ENCODE assay signal across 8 cellular contexts in the genomic region with DNA sequence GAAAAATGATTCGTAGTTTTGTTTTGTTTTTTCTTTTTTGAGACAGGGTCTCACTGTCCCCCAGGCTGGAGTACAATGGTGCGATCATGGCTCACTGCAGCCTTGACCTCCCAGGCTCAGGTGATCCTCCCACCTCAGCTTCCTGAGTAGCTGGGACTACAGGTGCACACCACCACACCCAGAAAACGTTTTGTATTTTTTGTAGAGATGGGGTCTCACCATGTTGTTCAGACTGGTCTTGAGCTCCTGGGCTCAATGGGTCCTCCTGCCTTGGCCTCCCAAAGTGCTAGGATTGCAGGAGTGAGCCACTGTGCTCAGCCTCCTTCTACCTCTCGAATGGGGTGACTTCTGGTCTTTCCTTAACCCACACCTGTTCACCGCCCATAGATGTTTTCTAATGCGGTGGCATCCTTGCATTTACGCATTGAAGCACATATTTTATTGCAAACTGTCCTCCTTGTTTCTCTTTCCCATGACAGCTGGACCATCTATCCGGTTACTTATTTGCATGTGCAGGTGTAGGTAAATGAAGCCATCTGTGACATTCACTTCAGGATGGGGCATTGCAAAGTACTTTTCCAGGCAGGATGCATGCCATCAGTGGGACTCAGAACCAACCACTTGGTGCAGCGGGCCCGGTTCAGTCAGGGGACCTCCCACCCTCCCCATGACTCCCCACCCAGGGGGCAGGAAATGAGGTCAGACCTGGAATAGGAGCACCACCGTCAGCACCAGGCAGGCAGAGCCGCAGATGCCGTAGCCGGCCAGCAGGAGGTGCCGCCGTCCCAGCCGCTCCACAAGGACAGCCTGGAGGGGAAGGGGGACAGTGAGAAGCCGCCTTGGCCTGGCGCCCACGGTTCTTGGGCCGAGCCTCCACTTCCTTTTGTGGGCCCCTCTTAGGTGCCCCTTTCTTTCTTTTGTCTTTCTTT. TPM values are rescaled to one million over a fixed set of nuclear protein-coding genes. Genes with fewer than 3 reads are reported as not detected.
DNase-seq lines count a peak whose midpoint lies in the region; TF ChIP-seq lines count a peak whose summit lies in the region.

No MANE protein-coding gene starts in this region.

- H3K36me3 Mint-ChIP-seq in chondrocyte (ENCODE audit: low read depth) (no peaks in the 10 kb centered on the region), nephron (ENCODE audit: low read depth) (no peaks in the 10 kb centered on the region)

- H3K4me1 Mint-ChIP-seq in chondrocyte (ENCODE audit: low read depth) (peaks cover 2% of the 10 kb centered on the region), nephron (peaks cover 23% of the 10 kb centered on the region)

- H3K9me3 Mint-ChIP-seq in chondrocyte (ENCODE audit: low read depth) (no peaks in the 10 kb centered on the region), nephron (no peaks in the 10 kb centered on the region)

- no peak overlapping the region for H3K27ac Mint-ChIP-seq in chondrocyte (ENCODE audit: unreplicated experiment)
- no peak overlapping the region for H3K27ac Mint-ChIP-seq in nephron

- H3K27me3 Mint-ChIP-seq in chondrocyte (ENCODE audit: low read depth) (peaks cover 4% of the 10 kb centered on the region), nephron (ENCODE audit: low read depth) (peaks cover 27% of the 10 kb centered on the region)

- TF ChIP-seq CTCF in chondrocyte (IDR thresholded peaks at IDR 0.05), result peak; percentile 74
- TF ChIP-seq CTCF in nephron (IDR thresholded peaks at IDR 0.05; ENCODE audit: unreplicated experiment in 3 of 3), result peak; percentile 41 to 51 (median 49)

- peak; percentile 2 to 10 for DNase-seq in NOMO-1 (lab: John Stamatoyannopoulos, UW; ENCODE audit: unreplicated experiment in 2 of 2)
- DNase-seq in NOMO-1 treated with dmso at 0.1 percent for 144 hours (lab: John Stamatoyannopoulos, UW; ENCODE audit: unreplicated experiment), result no peak
- DNase-seq in NCI-H526 treated with DMSO at 0.1 percent for 48 hours (lab: John Stamatoyannopoulos, UW), result peak; percentile 99
- no peak for DNase-seq in chondrocyte (ENCODE audit: low spot score)
- DNase-seq in NCI-H187 (lab: John Stamatoyannopoulos, UW), result no peak
- no peak for DNase-seq in stimulated activated naive CD4-positive, alpha-beta T cell treated with Interleukin-2 at 50 U/mL for 16 hours (lab: John Stamatoyannopoulos, UW)
- DNase-seq in effector CD4-positive, alpha-beta T cell, result no peak

- H3K4me3 Mint-ChIP-seq in chondrocyte (ENCODE audit: unreplicated experiment), result no peak overlapping the region
- no peak overlapping the region for H3K4me3 Mint-ChIP-seq in nephron

RNA-seq across cellular contexts. Expression of a gene that starts 16.5 kb away (rescaled TPM):
- total RNA-seq in chondrocyte, result not detected in 3 replicates

RNA-seq across cellular contexts. Expression of a gene that starts 59.7 kb away (rescaled TPM):
- total RNA-seq in chondrocyte, result 0.27 to 0.73 TPM (median 0.41 TPM) in 3 replicates

Comparison
In these comparisons a context has a peak if more than half of its experiments do, and no peak if none do; other contexts are left out.
1. DNase-seq: peak in NOMO-1 (2 of 2) and NCI-H526 treated with DMSO at 0.1 percent for 48 hours (single experiment); none in NOMO-1 treated with dmso at 0.1 percent for 144 hours (single experiment), chondrocyte (single experiment), NCI-H187 (0 of 2), stimulated activated naive CD4-positive, alpha-beta T cell treated with Interleukin-2 at 50 U/mL for 16 hours (single experiment) and effector CD4-positive, alpha-beta T cell (single experiment).